9 cellular contexts compared by ENCODE assay signal in genomic region chr15:51401872-51402517, GRCh38.
DNase-seq lines count a peak whose midpoint lies in the region; ATAC-seq and TF ChIP-seq lines count a peak whose summit lies in the region.
"Had no signal": no experiment of that assay in that cellular context is flagged by ENCODE, and none has a peak within 500 bp of the region (broad histone marks: within the 10 kb centered on the region; RNA-seq: fewer than 3 reads in every experiment).

No MANE protein-coding gene starts in this region.

- H3K9me2 ChIP-seq in PC-3 (replicated peaks; ENCODE audit: low read length), result no peaks in the 10 kb centered on the region

- TF ChIP-seq CTCF in MCF 10A (IDR thresholded peaks at IDR 0.05; ENCODE audit: unreplicated experiment) (peak; percentile 42), breast epithelium (IDR thresholded peaks at IDR 0.05) (peak in 1 of 3 donors; percentile 5), PC-3 (conservative IDR thresholded peaks at IDR 0.05; ENCODE audit: low read depth, low read length) (peak; percentile 72), fibroblast of mammary gland (conservative IDR thresholded peaks at IDR 0.05; ENCODE audit: control insufficient read depth, insufficient read depth, low read depth, low read length) (peak; percentile 86), osteocyte (IDR thresholded peaks at IDR 0.05) (peak; percentile 52)

- H2AFZ ChIP-seq in PC-3 (ENCODE audit: low read length), result peak overlapping the region; percentile 54; the same call in 1 of the 2 replicates

- H3K4me1 Mint-ChIP-seq in MCF 10A (ENCODE audit: insufficient read depth, unreplicated experiment) (peaks cover 6% of the 10 kb centered on the region), osteocyte (ENCODE audit: unreplicated experiment) (no peaks in the 10 kb centered on the region)
- H3K4me1 Mint-ChIP-seq: activated naive CD8-positive, alpha-beta T cell treated with anti-CD3 and anti-CD28 coated beads, Interleukin-2, amount 10 ng/mL, durations not matched to agents 7 days and 5 days had no signal

- no peaks in the 10 kb centered on the region for H3F3A ChIP-seq in PC-3 (ENCODE audit: low read length, unreplicated experiment)

- no peak overlapping the region for H3K9ac ChIP-seq in PC-3 (ENCODE audit: low read length)

- POLR2A ChIA-PET in MCF 10A (lab: Yijun Ruan, JAX), result no interaction called here
- POLR2A ChIA-PET in PC-3 (lab: Charles Lee; ENCODE audit: unreplicated experiment), result no interaction called here

- H3K79me2 ChIP-seq in PC-3 (ENCODE audit: low read length), result no peaks in the 10 kb centered on the region

- CTCF ChIA-PET in MCF 10A (lab: Yijun Ruan, JAX) (interaction anchor here (0.5 to 4.6 kb wide), 33 partner anchors 11 to 921 kb away, joined by 3 to 49 read pairs (median 4); no protein-coding TSS in a partner anchor), PC-3 (lab: Charles Lee) (interaction anchor here (0.6 to 1.1 kb wide), 4 partner anchors 21 to 239 kb away, joined by 4 to 8 read pairs (median 6); no protein-coding TSS in a partner anchor)

- H3K4me1 ChIP-seq in breast epithelium, result no peaks in the 10 kb centered on the region
- peaks cover 22% of the 10 kb centered on the region for H3K4me1 ChIP-seq in PC-3 (ENCODE audit: insufficient read depth, low read length)

- H4K20me1 ChIP-seq in PC-3 (ENCODE audit: low read length), result no peaks in the 10 kb centered on the region

- no peak overlapping the region for H3K27ac Mint-ChIP-seq in MCF 10A (ENCODE audit: low read depth, unreplicated experiment)
- no peak overlapping the region for H3K27ac Mint-ChIP-seq in osteocyte (ENCODE audit: unreplicated experiment)
- H3K27ac Mint-ChIP-seq: activated naive CD8-positive, alpha-beta T cell treated with anti-CD3 and anti-CD28 coated beads, Interleukin-2, amount 10 ng/mL, durations not matched to agents 7 days and 5 days had no signal

- TF ChIP-seq POLR2A in breast epithelium (IDR thresholded peaks at IDR 0.05), result no peak

- no peak overlapping the region for H3K4me3 ChIP-seq in breast epithelium
- H3K4me3 ChIP-seq in PC-3 (ENCODE audit: low read length), result no peak overlapping the region
- H3K4me3 ChIP-seq in fibroblast of mammary gland (ENCODE audit: control insufficient read depth, low read depth, low read length), result no peak overlapping the region

- intact Hi-C loops in MCF 10A (cut with micrococcal nuclease), result no loop called here
- intact Hi-C loops in breast epithelium (cut with DNase I; ENCODE audit: low total_unique reads), result no loop called here
- intact Hi-C loops in PC-3 (cut with micrococcal nuclease), result loop anchor here (2.0 to 5.0 kb wide), 2 partner anchors 97 to 175 kb away; no protein-coding TSS in a partner anchor

- H3K4me2 ChIP-seq in PC-3 (ENCODE audit: low read length), result no peak overlapping the region

- ATAC-seq in PC-3 (peak; percentile 41; the same call in 1 of the 2 replicates), GM19324 (IDR thresholded peaks at IDR 0.05; ENCODE audit: low FRiP score, unreplicated experiment) (no peak), GM18517 (IDR thresholded peaks at IDR 0.05; ENCODE audit: unreplicated experiment) (no peak), GM21515 (IDR thresholded peaks at IDR 0.05; ENCODE audit: unreplicated experiment) (no peak)

- H3K36me3 ChIP-seq in breast epithelium (no peaks in the 10 kb centered on the region), PC-3 (ENCODE audit: low read depth, low read length) (no peaks in the 10 kb centered on the region)

- H3K27ac ChIP-seq in breast epithelium (no peak overlapping the region), PC-3 (ENCODE audit: low read length) (no peak overlapping the region)

- no peaks in the 10 kb centered on the region for H3K9me3 ChIP-seq in breast epithelium
- H3K9me3 ChIP-seq in PC-3 (ENCODE audit: low read length), result no peaks in the 10 kb centered on the region

- DNase-seq in MCF 10A (ENCODE audit: unreplicated experiment) (peak; percentile 52), breast epithelium (ENCODE audit: low spot score in 2 of 2) (no peak), PC-3 (peak; percentile 54), fibroblast of mammary gland (ENCODE audit: low read depth) (peak; percentile 51), osteocyte (ENCODE audit: extremely low spot score, unreplicated experiment) (peak; percentile 78)
- DNase-seq: activated naive CD8-positive, alpha-beta T cell treated with anti-CD3 and anti-CD28 coated beads, Interleukin-2, amount 10 ng/mL, durations not matched to agents 7 days and 5 days had no signal

- H3K36me3 Mint-ChIP-seq in MCF 10A (ENCODE audit: insufficient read depth, unreplicated experiment) (no peaks in the 10 kb centered on the region), osteocyte (ENCODE audit: unreplicated experiment) (no peaks in the 10 kb centered on the region)
- H3K36me3 Mint-ChIP-seq: activated naive CD8-positive, alpha-beta T cell treated with anti-CD3 and anti-CD28 coated beads, Interleukin-2, amount 10 ng/mL, durations not matched to agents 7 days and 5 days had no signal

- no peaks in the 10 kb centered on the region for H3K27me3 Mint-ChIP-seq in MCF 10A (ENCODE audit: insufficient read depth, unreplicated experiment)
- peaks cover 70% of the 10 kb centered on the region for H3K27me3 Mint-ChIP-seq in osteocyte (ENCODE audit: unreplicated experiment)

- H3K9me3 Mint-ChIP-seq in MCF 10A (ENCODE audit: unreplicated experiment), result no peaks in the 10 kb centered on the region
- no peaks in the 10 kb centered on the region for H3K9me3 Mint-ChIP-seq in osteocyte (ENCODE audit: unreplicated experiment)
- H3K9me3 Mint-ChIP-seq: activated naive CD8-positive, alpha-beta T cell treated with anti-CD3 and anti-CD28 coated beads, Interleukin-2, amount 10 ng/mL, durations not matched to agents 7 days and 5 days had no signal

- BruUV-seq in MCF 10A (replicated peaks; lab: Mats Ljungman, UMichigan) (no TSS peak), PC-3 (replicated peaks; lab: Mats Ljungman, UMichigan) (no TSS peak)

- H3K27me3 ChIP-seq in breast epithelium (no peaks in the 10 kb centered on the region), PC-3 (ENCODE audit: low read length) (peaks cover 3% of the 10 kb centered on the region; the same call in 1 of the 2 replicates)

- H3K4me3 Mint-ChIP-seq in MCF 10A (ENCODE audit: unreplicated experiment) (no peak overlapping the region), osteocyte (ENCODE audit: unreplicated experiment) (no peak overlapping the region)
- H3K4me3 Mint-ChIP-seq: activated naive CD8-positive, alpha-beta T cell treated with anti-CD3 and anti-CD28 coated beads, Interleukin-2, amount 10 ng/mL, durations not matched to agents 7 days and 5 days had no signal

Comparison
In these comparisons a context has a peak if more than half of its experiments do, and no peak if none do; other contexts are left out.
1. DNase-seq: peak in MCF 10A (single experiment), PC-3 (single experiment), fibroblast of mammary gland (single experiment) and osteocyte (single experiment); none in breast epithelium (0 of 2).